23 cellular contexts compared by ENCODE assay signal in the genomic region with DNA sequence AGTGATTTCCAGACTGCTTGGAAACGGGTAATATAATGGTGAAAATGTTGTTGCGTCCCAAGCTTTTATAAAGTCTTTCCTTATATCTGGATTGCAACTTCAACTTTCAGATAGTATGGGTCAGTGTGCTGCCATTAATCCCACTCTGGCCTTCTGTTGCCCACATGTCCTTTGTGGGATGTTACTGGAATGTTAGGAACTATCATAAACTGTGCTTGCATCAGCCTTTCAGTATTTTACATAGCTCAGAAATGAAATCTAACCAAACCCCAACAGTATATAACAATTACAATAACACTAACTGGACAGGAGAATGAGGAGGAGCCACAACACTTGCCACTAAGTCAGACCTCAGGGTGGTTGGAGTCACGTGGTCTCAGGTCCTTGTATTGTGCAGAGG.
DNase-seq lines count a peak whose midpoint lies in the region; ATAC-seq and TF ChIP-seq lines count a peak whose summit lies in the region.
"Had no signal": no experiment of that assay in that cellular context is flagged by ENCODE, and none has a peak within 500 bp of the region (broad histone marks: within the 10 kb centered on the region; RNA-seq: fewer than 3 reads in every experiment).

No MANE protein-coding gene starts in this region.

- H3K27ac Mint-ChIP-seq in HFFc6 (no peak overlapping the region), osteocyte (ENCODE audit: unreplicated experiment) (peak overlapping the region; percentile 7)

- intact Hi-C loops in left lung (cut with DNase I), result no loop called here

- H3K4me1 Mint-ChIP-seq in HFFc6 (ENCODE audit: low read depth) (peaks cover 9% of the 10 kb centered on the region), osteocyte (ENCODE audit: unreplicated experiment) (no peaks in the 10 kb centered on the region)

- TF ChIP-seq CTCF in AG10803 (conservative IDR thresholded peaks at IDR 0.05; ENCODE audit: low read length), result no peak
- no peak for TF ChIP-seq CTCF in HFFc6 (IDR thresholded peaks at IDR 0.05)
- no peak for TF ChIP-seq CTCF in osteocyte (IDR thresholded peaks at IDR 0.05)
- TF ChIP-seq CTCF in left lung (IDR thresholded peaks at IDR 0.05), result no peak

- peaks cover 4% of the 10 kb centered on the region; the same call in 1 of the 2 replicates for H3K27me3 Mint-ChIP-seq in HFFc6 (ENCODE audit: insufficient read depth)
- no peaks in the 10 kb centered on the region for H3K27me3 Mint-ChIP-seq in osteocyte (ENCODE audit: unreplicated experiment)

- DNase-seq in AG10803 (ENCODE audit: low read depth) (peak; percentile 81), HFFc6 (peak; percentile 32), fibroblast of peridontal ligament (ENCODE audit: extremely low read depth) (peak; percentile 18), osteocyte (ENCODE audit: extremely low spot score, unreplicated experiment) (no peak), Ammon's horn (ENCODE audit: low spot score) (no peak), left lung (no peak)
- DNase-seq: DMS53; NCI-H1092 treated with DMSO at 0.1 percent for 48 hours; NCI-H1436 treated with DMSO at 0.1 percent for 48 hours; NCI-H1930; NCI-H2227 treated with DMSO at 0.1 percent for 48 hours; NCI-H510A treated with DMSO at 0.1 percent for 48 hours; NCI-H774; NK-92 treated with Interleukin-12 subunit alpha and Interleukin-12 subunit beta, amount 100 ng/mL, for 24 hours; SJCRH30 had no signal

- no peaks in the 10 kb centered on the region for H3K9me3 ChIP-seq in left lung
- H3K9me3 ChIP-seq: A549, SJCRH30 had no signal

- peaks cover 0 to 8% of the 10 kb centered on the region in 2 donors for H3K36me3 ChIP-seq in left lung
- H3K36me3 ChIP-seq: SJCRH30 had no signal

- no peak overlapping the region; the same call in 1 of the 2 replicates for H3K4me3 Mint-ChIP-seq in HFFc6
- H3K4me3 Mint-ChIP-seq in osteocyte (ENCODE audit: unreplicated experiment), result no peak overlapping the region

- ATAC-seq in HG02678 (IDR thresholded peaks at IDR 0.05; ENCODE audit: unreplicated experiment) (no peak), left lung (no peak), SK-N-SH treated with all-trans-retinoic acid at 6 μM for 48 hours (no peak)
- ATAC-seq: A549, GM12878, Panc1 had no signal

- H3K4me3 ChIP-seq in AG10803 (ENCODE audit: low read length) (no peak overlapping the region), left lung (no peak overlapping the region)
- H3K4me3 ChIP-seq: A549, GM12878, SJCRH30 had no signal

- H3K27me3 ChIP-seq in left lung, result no peaks in the 10 kb centered on the region
- H3K27me3 ChIP-seq: SJCRH30 had no signal

- H3K36me3 Mint-ChIP-seq in HFFc6 (ENCODE audit: low read depth) (no peaks in the 10 kb centered on the region), osteocyte (ENCODE audit: unreplicated experiment) (peaks cover 4% of the 10 kb centered on the region)

- H3K9me3 Mint-ChIP-seq in HFFc6 (no peaks in the 10 kb centered on the region), osteocyte (ENCODE audit: unreplicated experiment) (no peaks in the 10 kb centered on the region)

- no peaks in the 10 kb centered on the region for H3K4me1 ChIP-seq in left lung
- H3K4me1 ChIP-seq: A549, SJCRH30 had no signal

- H3K27ac ChIP-seq in left lung, result no peak overlapping the region
- H3K27ac ChIP-seq: A549, C4-2B, HL-60, KMS-11, SJCRH30 had no signal

TF ChIP-seq in SK-N-SH treated with all-trans-retinoic acid at 6 μM for 48 hours, 23 proteins besides CTCF, POLR2A, EP300 and RAD21:
- TF ChIP-seq CSDC2 (CRISPR knock-in tag; IDR thresholded peaks at IDR 0.05) (no peak), ISL1 (CRISPR knock-in tag; IDR thresholded peaks at IDR 0.05) (no peak), TOX (CRISPR knock-in tag; IDR thresholded peaks at IDR 0.05; ENCODE audit: borderline replicate concordance) (no peak), ZNF8 (CRISPR knock-in tag; IDR thresholded peaks at IDR 0.05) (no peak), OSR1 (CRISPR knock-in tag; IDR thresholded peaks at IDR 0.05) (no peak), ZFP30 (CRISPR knock-in tag; IDR thresholded peaks at IDR 0.05) (no peak), ZNF565 (CRISPR knock-in tag; conservative IDR thresholded peaks at IDR 0.05; ENCODE audit: low read depth) (no peak), ARNTL (CRISPR knock-in tag; IDR thresholded peaks at IDR 0.05; ENCODE audit: borderline replicate concordance, low read depth) (no peak), GLIS3 (CRISPR knock-in tag; IDR thresholded peaks at IDR 0.05) (no peak), SNAI2 (CRISPR knock-in tag; IDR thresholded peaks at IDR 0.05) (no peak), PPARA (CRISPR knock-in tag; IDR thresholded peaks at IDR 0.05; ENCODE audit: borderline replicate concordance) (no peak), ZNF70 (CRISPR knock-in tag; IDR thresholded peaks at IDR 0.05) (no peak), RARB (CRISPR knock-in tag; IDR thresholded peaks at IDR 0.05) (no peak), BACH2 (CRISPR knock-in tag; IDR thresholded peaks at IDR 0.05; ENCODE audit: borderline replicate concordance) (no peak)
- TF ChIP-seq, protein P1, sequence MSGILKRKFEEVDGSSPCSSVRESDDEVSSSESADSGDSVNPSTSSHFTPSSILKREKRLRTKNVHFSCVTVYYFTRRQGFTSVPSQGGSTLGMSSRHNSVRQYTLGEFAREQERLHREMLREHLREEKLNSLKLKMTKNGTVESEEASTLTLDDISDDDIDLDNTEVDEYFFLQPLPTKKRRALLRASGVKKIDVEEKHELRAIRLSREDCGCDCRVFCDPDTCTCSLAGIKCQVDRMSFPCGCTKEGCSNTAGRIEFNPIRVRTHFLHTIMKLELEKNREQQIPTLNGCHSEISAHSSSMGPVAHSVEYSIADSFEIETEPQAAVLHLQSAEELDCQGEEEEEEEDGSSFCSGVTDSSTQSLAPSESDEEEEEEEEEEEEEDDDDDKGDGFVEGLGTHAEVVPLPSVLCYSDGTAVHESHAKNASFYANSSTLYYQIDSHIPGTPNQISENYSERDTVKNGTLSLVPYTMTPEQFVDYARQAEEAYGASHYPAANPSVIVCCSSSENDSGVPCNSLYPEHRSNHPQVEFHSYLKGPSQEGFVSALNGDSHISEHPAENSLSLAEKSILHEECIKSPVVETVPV (CRISPR knock-in tag; IDR thresholded peaks at IDR 0.05), result no peak
- TF ChIP-seq, protein P2, sequence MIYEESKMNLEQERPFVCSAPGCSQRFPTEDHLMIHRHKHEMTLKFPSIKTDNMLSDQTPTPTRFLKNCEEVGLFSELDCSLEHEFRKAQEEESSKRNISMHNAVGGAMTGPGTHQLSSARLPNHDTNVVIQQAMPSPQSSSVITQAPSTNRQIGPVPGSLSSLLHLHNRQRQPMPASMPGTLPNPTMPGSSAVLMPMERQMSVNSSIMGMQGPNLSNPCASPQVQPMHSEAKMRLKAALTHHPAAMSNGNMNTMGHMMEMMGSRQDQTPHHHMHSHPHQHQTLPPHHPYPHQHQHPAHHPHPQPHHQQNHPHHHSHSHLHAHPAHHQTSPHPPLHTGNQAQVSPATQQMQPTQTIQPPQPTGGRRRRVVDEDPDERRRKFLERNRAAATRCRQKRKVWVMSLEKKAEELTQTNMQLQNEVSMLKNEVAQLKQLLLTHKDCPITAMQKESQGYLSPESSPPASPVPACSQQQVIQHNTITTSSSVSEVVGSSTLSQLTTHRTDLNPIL (CRISPR knock-in tag; IDR thresholded peaks at IDR 0.05; ENCODE audit: low read depth), result no peak

Comparison
In these comparisons a context has a peak if more than half of its experiments do, and no peak if none do; other contexts are left out.
1. DNase-seq: peak in AG10803 (single experiment), HFFc6 (single experiment) and fibroblast of peridontal ligament (single experiment); none in osteocyte (single experiment), Ammon's horn (single experiment) and left lung (0 of 2).